In the genomic region with DNA sequence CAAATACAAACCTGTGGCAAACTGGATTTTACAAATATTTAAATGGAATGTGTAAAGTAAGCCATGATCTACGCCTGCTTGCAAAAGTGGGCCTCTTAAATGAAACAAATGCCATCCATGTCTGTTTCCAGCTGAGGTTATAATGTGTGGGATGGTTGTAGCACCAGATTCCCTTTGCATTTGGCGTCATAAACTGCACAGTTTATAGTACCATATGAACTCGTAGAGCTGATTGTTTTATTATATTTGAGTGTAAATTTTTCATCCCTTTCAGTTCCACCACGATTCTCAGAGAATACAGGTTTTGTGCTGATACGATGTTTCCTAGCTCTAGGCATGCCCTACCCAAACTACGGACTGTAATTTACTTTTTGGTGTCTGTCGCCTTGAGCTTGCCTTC, we compare ENCODE assay signal across 29 cellular contexts.
"Had no signal": no experiment of that assay in that cellular context is flagged by ENCODE, and none has a peak within 500 bp of the region (broad histone marks: within the 10 kb centered on the region; RNA-seq: fewer than 3 reads in every experiment).

No MANE protein-coding gene starts in this region.

- ATAC-seq: activated CD4-positive, CD25-positive, alpha-beta regulatory T cell treated with anti-CD3 and anti-CD28 coated beads, Interleukin-2, amount 50 U/mL, for 24 hours; activated CD8-positive, alpha-beta T cell treated with anti-CD3 and anti-CD28 coated beads for 36 hours; activated naive CD8-positive, alpha-beta T cell treated with anti-CD3 and anti-CD28 coated beads, Interleukin-2, amount 50 U/mL, for 24 hours; activated T-cell treated with anti-CD3 and anti-CD28 coated beads, Interleukin-2, amount 50 U/mL, for 4 hours; activated T-helper 17 cell treated with anti-CD3 and anti-CD28 coated beads, Interleukin-2, amount 50 U/mL, for 72 hours; esophagus mucosa; foreskin keratinocyte; gastroesophageal sphincter; T-helper 17 cell had no signal

- H3K4me1 Mint-ChIP-seq: activated B cell treated with CpG ODN at 0.5 μM for 24 hours; activated naive CD4-positive, alpha-beta T cell treated with anti-CD3 and anti-CD28 coated beads, Interleukin-2, amount 50 U/mL, for 24 hours; activated naive CD8-positive, alpha-beta T cell treated with anti-CD3 and anti-CD28 coated beads for 36 hours; activated naive CD8-positive, alpha-beta T cell treated with anti-CD3 and anti-CD28 coated beads, Interleukin-2, amount 50 U/mL, for 24 hours; activated T-helper 17 cell treated with anti-CD3 and anti-CD28 coated beads, Interleukin-2, amount 50 U/mL, for 72 hours; central memory CD8-positive, alpha-beta T cell; T-helper 17 cell had no signal

- H3K27ac Mint-ChIP-seq: activated B cell treated with CpG ODN at 0.5 μM for 24 hours; activated CD8-positive, alpha-beta T cell treated with anti-CD3 and anti-CD28 coated beads for 36 hours; activated naive CD4-positive, alpha-beta T cell treated with anti-CD3 and anti-CD28 coated beads, Interleukin-2, amount 50 U/mL, for 24 hours; activated naive CD8-positive, alpha-beta T cell treated with anti-CD3 and anti-CD28 coated beads for 36 hours; activated naive CD8-positive, alpha-beta T cell treated with anti-CD3 and anti-CD28 coated beads, Interleukin-2, amount 50 U/mL, for 24 hours; activated T-helper 17 cell treated with anti-CD3 and anti-CD28 coated beads, Interleukin-2, amount 50 U/mL, for 72 hours; T-helper 17 cell; T-helper 2 cell treated with Interferon-gamma antibody and Interleukin-4, amounts not matched to agents 5 μg/mL and 100 μg/mL, for 36 hours had no signal

- DNase-seq: activated B cell treated with CpG ODN at 0.5 μM for 24 hours; activated CD4-positive, alpha-beta T cell treated with anti-CD3 and anti-CD28 coated beads for 48 hours; activated CD4-positive, alpha-beta T cell treated with anti-CD3 and anti-CD28 coated beads, Interleukin-2, amount 50 U/mL, for 1 hour; activated CD4-positive, alpha-beta T cell treated with anti-CD3 and anti-CD28 coated beads, Interleukin-2, amount 50 U/mL, for 48 hours; activated CD8-positive, alpha-beta memory T cell treated with anti-CD3 and anti-CD28 coated beads for 24 hours; activated CD8-positive, alpha-beta T cell treated with anti-CD3 and anti-CD28 coated beads for 36 hours; activated effector memory CD4-positive, alpha-beta T cell treated with Interleukin-2 at 50 U/mL for 16 hours; activated gamma-delta T cell treated with Interleukin-2 at 50 U/mL for 16 hours; activated naive CD4-positive, alpha-beta T cell treated with Interleukin-2 at 50 U/mL for 16 hours; activated naive CD8-positive, alpha-beta T cell treated with anti-CD3 and anti-CD28 coated beads for 36 hours; activated naive CD8-positive, alpha-beta T cell treated with anti-CD3 and anti-CD28 coated beads, Interleukin-2, amount 50 U/mL, for 24 hours; activated T-cell treated with anti-CD3 and anti-CD28 coated beads, Interleukin-2, amount 50 U/mL, for 4 hours; adrenal gland; brain microvascular endothelial cell; effector CD8-positive, alpha-beta T cell; foreskin keratinocyte; T-helper 1 cell; T-helper 17 cell; T1000; WERI-Rb-1 had no signal

- H3K4me3 ChIP-seq: adrenal gland, gastroesophageal sphincter had no signal

- H3K36me3 Mint-ChIP-seq: activated naive CD4-positive, alpha-beta T cell treated with anti-CD3 and anti-CD28 coated beads, Interleukin-2, amount 50 U/mL, for 24 hours; activated naive CD8-positive, alpha-beta T cell treated with anti-CD3 and anti-CD28 coated beads for 36 hours had no signal

- H3K9me3 Mint-ChIP-seq: activated B cell treated with CpG ODN at 0.5 μM for 24 hours; activated naive CD4-positive, alpha-beta T cell treated with anti-CD3 and anti-CD28 coated beads, Interleukin-2, amount 50 U/mL, for 24 hours; activated naive CD8-positive, alpha-beta T cell treated with anti-CD3 and anti-CD28 coated beads for 36 hours; activated T-cell treated with anti-CD3 and anti-CD28 coated beads, Interleukin-2, amount 50 U/mL, for 4 hours; T-helper 2 cell treated with Interferon-gamma antibody and Interleukin-4, amounts not matched to agents 5 μg/mL and 100 μg/mL, for 36 hours had no signal

- H3K27me3 ChIP-seq: adrenal gland, brain microvascular endothelial cell, foreskin keratinocyte, gastroesophageal sphincter had no signal

- H3K36me3 ChIP-seq: adrenal gland, brain microvascular endothelial cell, gastroesophageal sphincter, WERI-Rb-1 had no signal

- H3K9me3 ChIP-seq: adrenal gland, gastroesophageal sphincter had no signal

- H3K4me3 Mint-ChIP-seq: activated B cell treated with CpG ODN at 0.5 μM for 24 hours; activated CD8-positive, alpha-beta T cell treated with anti-CD3 and anti-CD28 coated beads for 36 hours; activated naive CD4-positive, alpha-beta T cell treated with anti-CD3 and anti-CD28 coated beads, Interleukin-2, amount 50 U/mL, for 24 hours; activated naive CD8-positive, alpha-beta T cell treated with anti-CD3 and anti-CD28 coated beads for 36 hours; activated naive CD8-positive, alpha-beta T cell treated with anti-CD3 and anti-CD28 coated beads, Interleukin-2, amount 50 U/mL, for 24 hours; activated T-cell treated with anti-CD3 and anti-CD28 coated beads, Interleukin-2, amount 50 U/mL, for 4 hours; activated T-helper 17 cell treated with anti-CD3 and anti-CD28 coated beads, Interleukin-2, amount 50 U/mL, for 72 hours; central memory CD8-positive, alpha-beta T cell; T-helper 17 cell; T-helper 2 cell treated with Interferon-gamma antibody and Interleukin-4, amounts not matched to agents 5 μg/mL and 100 μg/mL, for 36 hours had no signal

- H3K27me3 Mint-ChIP-seq: activated B cell treated with CpG ODN at 0.5 μM for 24 hours; activated CD8-positive, alpha-beta T cell treated with anti-CD3 and anti-CD28 coated beads for 36 hours; activated naive CD4-positive, alpha-beta T cell treated with anti-CD3 and anti-CD28 coated beads, Interleukin-2, amount 50 U/mL, for 24 hours; activated naive CD8-positive, alpha-beta T cell treated with anti-CD3 and anti-CD28 coated beads for 36 hours; activated naive CD8-positive, alpha-beta T cell treated with anti-CD3 and anti-CD28 coated beads, Interleukin-2, amount 50 U/mL, for 24 hours; central memory CD8-positive, alpha-beta T cell had no signal

- FAIRE-seq: astrocyte, bronchial epithelial cell had no signal

- H3K27ac ChIP-seq: adrenal gland, brain microvascular endothelial cell, foreskin keratinocyte, gastroesophageal sphincter, WERI-Rb-1 had no signal
